Comparison of ENCODE assay signal across 33 cellular contexts in genomic region chr12:63007726-63008125, GRCh38.
"Had no signal": no experiment of that assay in that cellular context is flagged by ENCODE, and none has a peak within 500 bp of the region (broad histone marks: within the 10 kb centered on the region; RNA-seq: fewer than 3 reads in every experiment).

No MANE protein-coding gene starts in this region.

- H3K36me3 ChIP-seq: adrenal gland, brain microvascular endothelial cell, breast epithelium had no signal

- H3K27me3 ChIP-seq: adrenal gland, body of pancreas, brain microvascular endothelial cell, breast epithelium had no signal

- H3K4me3 Mint-ChIP-seq: activated B cell treated with CpG ODN at 0.5 μM for 24 hours; activated CD4-positive, alpha-beta memory T cell treated with anti-CD3 and anti-CD28 coated beads for 36 hours; activated CD4-positive, alpha-beta T cell treated with anti-CD3 and anti-CD28 coated beads, Interleukin-2, amount 10 ng/mL, durations not matched to agents 24 days and 14 days; activated CD8-positive, alpha-beta T cell treated with anti-CD3 and anti-CD28 coated beads for 36 hours; activated naive CD4-positive, alpha-beta T cell treated with anti-CD3 and anti-CD28 coated beads for 36 hours; activated naive CD8-positive, alpha-beta T cell treated with anti-CD3 and anti-CD28 coated beads for 36 hours; activated T-cell treated with anti-CD3 and anti-CD28 coated beads, Interleukin-2, amount 50 U/mL, for 4 hours; activated T-cell treated with anti-CD3 and anti-CD28 coated beads, Interleukin-2, amount 50 U/mL, for 72 hours; activated T-helper 1 cell treated with anti-CD3 and anti-CD28 coated beads, Interleukin-12 subunit alpha, Interleukin-12 subunit beta, Interleukin-2, Interleukin-4 antibody, amounts not matched to agents 30 ng/mL and 10 ng/mL and 1 ng/mL, durations not matched to agents 14 hours and 24 hours and 36 hours; activated T-helper 17 cell treated with anti-CD3 and anti-CD28 coated beads, Interleukin-2, amount 50 U/mL, for 72 hours; T-helper 1 cell treated with Interleukin-12 subunit alpha and Interleukin-12 subunit beta and Interleukin-4 antibody, amounts not matched to agents 30 μg/mL and 1 μg/mL, for 36 hours; T-helper 2 cell treated with Interferon-gamma antibody and Interleukin-4, amounts not matched to agents 5 μg/mL and 100 μg/mL, for 36 hours had no signal

- H3K27ac Mint-ChIP-seq: activated B cell treated with CpG ODN at 0.5 μM for 24 hours; activated CD4-positive, alpha-beta memory T cell treated with anti-CD3 and anti-CD28 coated beads for 36 hours; activated CD4-positive, alpha-beta T cell treated with anti-CD3 and anti-CD28 coated beads, Interleukin-2, amount 10 ng/mL, durations not matched to agents 24 days and 14 days; activated CD8-positive, alpha-beta T cell treated with anti-CD3 and anti-CD28 coated beads for 36 hours; activated naive CD4-positive, alpha-beta T cell treated with anti-CD3 and anti-CD28 coated beads for 36 hours; activated naive CD4-positive, alpha-beta T cell treated with anti-CD3 and anti-CD28 coated beads, Interleukin-2, amount 50 U/mL, for 72 hours; activated naive CD8-positive, alpha-beta T cell treated with anti-CD3 and anti-CD28 coated beads for 36 hours; activated T-cell treated with anti-CD3 and anti-CD28 coated beads, Interleukin-2, amount 50 U/mL, for 72 hours; activated T-helper 1 cell treated with anti-CD3 and anti-CD28 coated beads, Interleukin-12 subunit alpha, Interleukin-12 subunit beta, Interleukin-2, Interleukin-4 antibody, amounts not matched to agents 30 ng/mL and 10 ng/mL and 1 ng/mL, durations not matched to agents 14 hours and 24 hours and 36 hours; activated T-helper 17 cell treated with anti-CD3 and anti-CD28 coated beads, Interleukin-2, amount 50 U/mL, for 72 hours; T-helper 1 cell treated with Interleukin-12 subunit alpha and Interleukin-12 subunit beta and Interleukin-4 antibody, amounts not matched to agents 30 μg/mL and 1 μg/mL, for 36 hours; T-helper 2 cell treated with Interferon-gamma antibody and Interleukin-4, amounts not matched to agents 5 μg/mL and 100 μg/mL, for 36 hours had no signal

- DNase-seq: activated B cell treated with CpG ODN at 0.5 μM for 24 hours; activated CD4-positive, alpha-beta memory T cell treated with anti-CD3 and anti-CD28 coated beads for 36 hours; activated CD4-positive, alpha-beta T cell treated with anti-CD3 and anti-CD28 coated beads for 4 hours; activated CD4-positive, alpha-beta T cell treated with anti-CD3 and anti-CD28 coated beads, Interleukin-2, amount 10 ng/mL, durations not matched to agents 24 days and 14 days; activated CD4-positive, alpha-beta T cell treated with anti-CD3 and anti-CD28 coated beads, Interleukin-2, amount 50 U/mL, for 1 hour; activated CD4-positive, alpha-beta T cell treated with anti-CD3 and anti-CD28 coated beads, Interleukin-2, amount 50 U/mL, for 4 hours; activated CD4-positive, CD25-positive, alpha-beta regulatory T cell treated with anti-CD3 and anti-CD28 coated beads, Interleukin-2, amount 50 U/mL, for 72 hours; activated CD8-positive, alpha-beta memory T cell treated with anti-CD3 and anti-CD28 coated beads, Interleukin-2, amount 50 U/mL, for 4 hours; activated CD8-positive, alpha-beta T cell treated with anti-CD3 and anti-CD28 coated beads for 36 hours; activated effector memory CD4-positive, alpha-beta T cell treated with anti-CD3 and anti-CD28 coated beads, Interleukin-2, amount 50 U/mL, for 16 hours; activated gamma-delta T cell treated with Interleukin-2 at 50 U/mL for 16 hours; activated naive CD4-positive, alpha-beta T cell; activated naive CD4-positive, alpha-beta T cell treated with anti-CD3 and anti-CD28 coated beads for 36 hours; activated naive CD4-positive, alpha-beta T cell treated with anti-CD3 and anti-CD28 coated beads, Interleukin-2, amount 50 U/mL, for 16 hours; activated naive CD8-positive, alpha-beta T cell treated with anti-CD3 and anti-CD28 coated beads for 36 hours; activated T-cell treated with anti-CD3 and anti-CD28 coated beads for 4 hours; activated T-cell treated with anti-CD3 and anti-CD28 coated beads, Interleukin-2, amount 50 U/mL, for 1 hour; activated T-cell treated with anti-CD3 and anti-CD28 coated beads, Interleukin-2, amount 50 U/mL, for 4 hours; activated T-cell treated with anti-CD3 and anti-CD28 coated beads, Interleukin-2, amount 50 U/mL, for 72 hours; adrenal gland; amniotic stem cell; aorta; body of pancreas; brain microvascular endothelial cell; central memory CD4-positive, alpha-beta T cell; T-helper 2 cell; T-helper 9 cell had no signal

- H3K9me3 Mint-ChIP-seq: activated B cell treated with CpG ODN at 0.5 μM for 24 hours; activated CD4-positive, alpha-beta T cell treated with anti-CD3 and anti-CD28 coated beads, Interleukin-2, amount 10 ng/mL, durations not matched to agents 24 days and 14 days; activated CD8-positive, alpha-beta T cell treated with anti-CD3 and anti-CD28 coated beads for 36 hours; activated naive CD4-positive, alpha-beta T cell treated with anti-CD3 and anti-CD28 coated beads for 36 hours; activated naive CD4-positive, alpha-beta T cell treated with anti-CD3 and anti-CD28 coated beads, Interleukin-2, amount 50 U/mL, for 72 hours; activated naive CD8-positive, alpha-beta T cell treated with anti-CD3 and anti-CD28 coated beads for 36 hours; activated T-cell treated with anti-CD3 and anti-CD28 coated beads, Interleukin-2, amount 50 U/mL, for 4 hours; activated T-helper 1 cell treated with anti-CD3 and anti-CD28 coated beads, Interleukin-12 subunit alpha, Interleukin-12 subunit beta, Interleukin-2, Interleukin-4 antibody, amounts not matched to agents 30 ng/mL and 10 ng/mL and 1 ng/mL, durations not matched to agents 14 hours and 24 hours and 36 hours; activated T-helper 17 cell treated with anti-CD3 and anti-CD28 coated beads, Interleukin-2, amount 50 U/mL, for 72 hours; T-helper 1 cell treated with Interleukin-12 subunit alpha and Interleukin-12 subunit beta and Interleukin-4 antibody, amounts not matched to agents 30 μg/mL and 1 μg/mL, for 36 hours; T-helper 2 cell treated with Interferon-gamma antibody and Interleukin-4, amounts not matched to agents 5 μg/mL and 100 μg/mL, for 36 hours had no signal

- H3K36me3 Mint-ChIP-seq: activated CD4-positive, alpha-beta memory T cell treated with anti-CD3 and anti-CD28 coated beads for 36 hours; activated naive CD4-positive, alpha-beta T cell treated with anti-CD3 and anti-CD28 coated beads, Interleukin-2, amount 50 U/mL, for 72 hours; activated naive CD8-positive, alpha-beta T cell treated with anti-CD3 and anti-CD28 coated beads for 36 hours had no signal

- H3K4me3 ChIP-seq: adrenal gland, body of pancreas, breast epithelium had no signal

- H3K9me3 ChIP-seq: adrenal gland, body of pancreas, breast epithelium had no signal

- H3K27me3 Mint-ChIP-seq: activated B cell treated with CpG ODN at 0.5 μM for 24 hours; activated CD4-positive, alpha-beta memory T cell treated with anti-CD3 and anti-CD28 coated beads for 36 hours; activated CD4-positive, alpha-beta T cell treated with anti-CD3 and anti-CD28 coated beads, Interleukin-2, amount 10 ng/mL, durations not matched to agents 24 days and 14 days; activated CD8-positive, alpha-beta T cell treated with anti-CD3 and anti-CD28 coated beads for 36 hours; activated T-helper 17 cell treated with anti-CD3 and anti-CD28 coated beads, Interleukin-2, amount 50 U/mL, for 72 hours had no signal

- H3K4me1 ChIP-seq: adrenal gland, body of pancreas, breast epithelium had no signal

- H3K27ac ChIP-seq: adrenal gland, body of pancreas, brain microvascular endothelial cell, breast epithelium had no signal

- H3K4me1 Mint-ChIP-seq: activated B cell treated with CpG ODN at 0.5 μM for 24 hours; activated CD4-positive, alpha-beta T cell treated with anti-CD3 and anti-CD28 coated beads, Interleukin-2, amount 10 ng/mL, durations not matched to agents 24 days and 14 days; activated naive CD8-positive, alpha-beta T cell treated with anti-CD3 and anti-CD28 coated beads for 36 hours; activated T-helper 17 cell treated with anti-CD3 and anti-CD28 coated beads, Interleukin-2, amount 50 U/mL, for 72 hours had no signal
